In the genomic region with DNA sequence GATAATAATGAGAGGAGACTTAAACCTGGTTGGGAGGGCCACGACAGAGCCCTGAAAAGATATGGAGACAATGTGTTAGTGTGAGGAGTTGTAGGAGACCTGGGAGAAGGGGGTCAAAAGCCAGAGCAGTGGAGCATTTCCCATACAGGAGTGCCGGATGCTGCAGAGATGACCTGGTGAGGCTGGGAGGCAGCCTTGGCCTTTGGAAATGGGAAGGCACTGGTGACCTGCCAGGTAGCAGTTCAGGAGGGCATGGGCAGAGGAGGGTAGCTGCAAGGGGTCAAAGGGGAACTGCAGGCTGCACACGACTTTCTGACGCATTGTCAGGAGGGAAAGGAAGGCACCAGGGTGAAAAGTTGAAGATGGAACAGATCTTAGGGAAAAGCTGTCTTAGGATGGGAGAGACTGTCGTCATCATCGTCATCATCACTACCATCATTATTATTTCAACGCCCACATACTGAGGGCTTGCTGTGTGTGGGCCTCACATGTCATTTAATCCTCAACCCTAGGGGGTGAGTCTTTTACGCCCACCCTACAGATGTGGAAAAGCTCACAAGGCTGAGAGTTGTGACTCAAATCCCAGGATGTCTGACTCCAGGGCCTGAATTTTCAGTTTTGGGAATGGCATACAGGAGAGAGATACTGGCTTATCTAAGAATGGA, we compare ENCODE assay signal across 1 cellular context.
TF ChIP-seq lines count a peak whose summit lies in the region.

No MANE protein-coding gene starts in this region.

TF ChIP-seq in WTC11, 78 proteins besides CTCF, POLR2A, EP300 and RAD21 (continued from another document):
- TF ChIP-seq, protein P1, sequence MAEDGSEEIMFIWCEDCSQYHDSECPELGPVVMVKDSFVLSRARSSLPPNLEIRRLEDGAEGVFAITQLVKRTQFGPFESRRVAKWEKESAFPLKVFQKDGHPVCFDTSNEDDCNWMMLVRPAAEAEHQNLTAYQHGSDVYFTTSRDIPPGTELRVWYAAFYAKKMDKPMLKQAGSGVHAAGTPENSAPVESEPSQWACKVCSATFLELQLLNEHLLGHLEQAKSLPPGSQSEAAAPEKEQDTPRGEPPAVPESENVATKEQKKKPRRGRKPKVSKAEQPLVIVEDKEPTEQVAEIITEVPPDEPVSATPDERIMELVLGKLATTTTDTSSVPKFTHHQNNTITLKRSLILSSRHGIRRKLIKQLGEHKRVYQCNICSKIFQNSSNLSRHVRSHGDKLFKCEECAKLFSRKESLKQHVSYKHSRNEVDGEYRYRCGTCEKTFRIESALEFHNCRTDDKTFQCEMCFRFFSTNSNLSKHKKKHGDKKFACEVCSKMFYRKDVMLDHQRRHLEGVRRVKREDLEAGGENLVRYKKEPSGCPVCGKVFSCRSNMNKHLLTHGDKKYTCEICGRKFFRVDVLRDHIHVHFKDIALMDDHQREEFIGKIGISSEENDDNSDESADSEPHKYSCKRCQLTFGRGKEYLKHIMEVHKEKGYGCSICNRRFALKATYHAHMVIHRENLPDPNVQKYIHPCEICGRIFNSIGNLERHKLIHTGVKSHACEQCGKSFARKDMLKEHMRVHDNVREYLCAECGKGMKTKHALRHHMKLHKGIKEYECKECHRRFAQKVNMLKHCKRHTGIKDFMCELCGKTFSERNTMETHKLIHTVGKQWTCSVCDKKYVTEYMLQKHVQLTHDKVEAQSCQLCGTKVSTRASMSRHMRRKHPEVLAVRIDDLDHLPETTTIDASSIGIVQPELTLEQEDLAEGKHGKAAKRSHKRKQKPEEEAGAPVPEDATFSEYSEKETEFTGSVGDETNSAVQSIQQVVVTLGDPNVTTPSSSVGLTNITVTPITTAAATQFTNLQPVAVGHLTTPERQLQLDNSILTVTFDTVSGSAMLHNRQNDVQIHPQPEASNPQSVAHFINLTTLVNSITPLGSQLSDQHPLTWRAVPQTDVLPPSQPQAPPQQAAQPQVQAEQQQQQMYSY (CRISPR knock-in tag; IDR thresholded peaks at IDR 0.05), result no peak
- no peak for TF ChIP-seq GABPB1 (CRISPR knock-in tag; IDR thresholded peaks at IDR 0.05)
- no peak for TF ChIP-seq ATF1 (CRISPR knock-in tag; IDR thresholded peaks at IDR 0.05)
- no peak for TF ChIP-seq AFF4 (CRISPR knock-in tag; IDR thresholded peaks at IDR 0.05; ENCODE audit: borderline replicate concordance)
- TF ChIP-seq ZNF121 (CRISPR knock-in tag; IDR thresholded peaks at IDR 0.05), result no peak
- TF ChIP-seq TCF7 (CRISPR knock-in tag; IDR thresholded peaks at IDR 0.05; ENCODE audit: low read depth), result no peak
- no peak for TF ChIP-seq NFATC4 (CRISPR knock-in tag; IDR thresholded peaks at IDR 0.05)
- TF ChIP-seq E2F4 (CRISPR knock-in tag; IDR thresholded peaks at IDR 0.05; ENCODE audit: borderline replicate concordance, low read depth), result no peak
- no peak for TF ChIP-seq TEAD4 (CRISPR knock-in tag; IDR thresholded peaks at IDR 0.05)
- no peak for TF ChIP-seq TEAD1 (CRISPR knock-in tag; IDR thresholded peaks at IDR 0.05)
- TF ChIP-seq ZNF425 (CRISPR knock-in tag; conservative IDR thresholded peaks at IDR 0.05), result no peak
TF ChIP-seq in WTC11: peak in this region for 0.
